19 cellular contexts compared by ENCODE assay signal in the genomic region with DNA sequence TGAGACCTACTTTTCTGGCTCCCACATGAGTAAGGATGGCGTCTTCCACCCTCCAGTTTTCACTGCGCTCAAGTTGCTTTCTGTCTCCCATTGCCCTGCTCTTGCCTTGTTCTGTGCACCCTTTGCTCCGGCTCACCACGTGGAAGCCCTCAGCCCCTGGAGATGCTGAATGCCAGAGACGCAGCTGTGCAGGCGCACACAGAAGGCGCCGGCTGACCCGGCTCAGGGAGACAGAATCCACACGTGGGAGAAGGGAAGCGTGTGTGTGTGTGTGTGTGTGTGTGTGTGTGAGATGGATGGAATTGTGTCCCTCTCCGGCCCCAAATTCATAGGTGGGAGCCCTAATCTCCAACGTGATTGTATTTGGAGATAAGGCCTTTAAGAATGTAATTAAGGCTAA.
"Had no signal": no experiment of that assay in that cellular context is flagged by ENCODE, and none has a peak within 500 bp of the region (broad histone marks: within the 10 kb centered on the region; RNA-seq: fewer than 3 reads in every experiment).

No MANE protein-coding gene starts in this region.

- H3K9me3 Mint-ChIP-seq: activated CD4-positive, alpha-beta T cell treated with anti-CD3 and anti-CD28 coated beads, Interleukin-2, amount 10 ng/mL, durations not matched to agents 24 days and 14 days; activated CD8-positive, alpha-beta T cell treated with anti-CD3 and anti-CD28 coated beads for 36 hours; activated T-helper 2 cell treated with anti-CD3 and anti-CD28 coated beads, Interferon-gamma antibody, Interleukin-2, Interleukin-4, amounts not matched to agents 10 μg/mL and 5 μg/mL and 100 μg/mL, durations not matched to agents 14 hours and 24 hours and 36 hours; nephron; T-helper 1 cell treated with Interleukin-12 subunit alpha and Interleukin-12 subunit beta and Interleukin-4 antibody, amounts not matched to agents 30 μg/mL and 1 μg/mL, for 36 hours had no signal

- H3K36me3 ChIP-seq: gastrocnemius medialis, heart left ventricle, lower lobe of right lung, right atrium auricular region, tibial artery, vagina had no signal

- H3K27ac ChIP-seq: gastrocnemius medialis, heart left ventricle, lower lobe of right lung, right atrium auricular region, tibial artery, vagina had no signal

- H3K9me3 ChIP-seq: gastrocnemius medialis, heart left ventricle, lower lobe of right lung, right atrium auricular region, tibial artery, vagina had no signal

- DNase-seq: activated CD4-positive, alpha-beta T cell treated with anti-CD3 and anti-CD28 coated beads, Interleukin-2, amount 10 ng/mL, durations not matched to agents 24 days and 14 days; activated CD8-positive, alpha-beta T cell treated with anti-CD3 and anti-CD28 coated beads for 36 hours; activated naive CD4-positive, alpha-beta T cell treated with Interleukin-2 at 50 U/mL for 16 hours; activated T-cell treated with anti-CD3 and anti-CD28 coated beads, Interleukin-2, amount 50 U/mL, for 1 hour; aorta; cortex of kidney; gastrocnemius medialis; heart left ventricle; lower lobe of right lung; stimulated activated CD4-positive, alpha-beta T cell treated with anti-CD3 and anti-CD28 coated beads, Interleukin-12 subunit alpha, Interleukin-12 subunit beta, amount 100 ng/mL, for 4 hours; stimulated activated CD4-positive, alpha-beta T cell treated with anti-CD3 and anti-CD28 coated beads, Interleukin-1b, Interleukin-23, amount 100 ng/mL, for 48 hours; stimulated activated CD8-positive, alpha-beta memory T cell treated with anti-CD3 and anti-CD28 coated beads, Interleukin-4, amount 100 ng/mL, for 48 hours; stimulated activated naive CD4-positive, alpha-beta T cell treated with Interleukin-2 at 50 U/mL for 16 hours; tibial artery had no signal

- H3K4me3 Mint-ChIP-seq: activated CD4-positive, alpha-beta T cell treated with anti-CD3 and anti-CD28 coated beads, Interleukin-2, amount 10 ng/mL, durations not matched to agents 24 days and 14 days; activated CD8-positive, alpha-beta T cell treated with anti-CD3 and anti-CD28 coated beads for 36 hours; nephron; T-helper 1 cell treated with Interleukin-12 subunit alpha and Interleukin-12 subunit beta and Interleukin-4 antibody, amounts not matched to agents 30 μg/mL and 1 μg/mL, for 36 hours had no signal

- H3K4me3 ChIP-seq: gastrocnemius medialis, heart left ventricle, lower lobe of right lung, right atrium auricular region, tibial artery, vagina had no signal

- H3K4me1 ChIP-seq: gastrocnemius medialis, lower lobe of right lung, right atrium auricular region, vagina had no signal

- ATAC-seq: activated CD8-positive, alpha-beta T cell treated with anti-CD3 and anti-CD28 coated beads for 36 hours; gastrocnemius medialis; lower lobe of right lung had no signal

- H3K27ac Mint-ChIP-seq: activated CD4-positive, alpha-beta T cell treated with anti-CD3 and anti-CD28 coated beads, Interleukin-2, amount 10 ng/mL, durations not matched to agents 24 days and 14 days; activated CD8-positive, alpha-beta T cell treated with anti-CD3 and anti-CD28 coated beads for 36 hours; T-helper 1 cell treated with Interleukin-12 subunit alpha and Interleukin-12 subunit beta and Interleukin-4 antibody, amounts not matched to agents 30 μg/mL and 1 μg/mL, for 36 hours had no signal

- H3K27me3 ChIP-seq: gastrocnemius medialis, heart left ventricle, right atrium auricular region, tibial artery, vagina had no signal
